8 cellular contexts compared by ENCODE assay signal in genomic region chr7:96321041-96321669, GRCh38.
DNase-seq lines count a peak whose midpoint lies in the region; ATAC-seq and TF ChIP-seq lines count a peak whose summit lies in the region.

No MANE protein-coding gene starts in this region.

- DNase-seq in activated T-cell treated with anti-CD3 and anti-CD28 coated beads for 1 hour (ENCODE audit: low read depth) (peak; percentile 30), NCI-H1105 (lab: John Stamatoyannopoulos, UW) (peak; percentile 83), SW480 (ENCODE audit: low spot score) (peak; percentile 88), cardiac fibroblast (ENCODE audit: low read depth in 2 of 2) (peak; percentile 81 to 85), iris pigment epithelial cell (ENCODE audit: low read depth) (peak; percentile 83)
- no peak for DNase-seq in activated T-cell treated with anti-CD3 and anti-CD28 coated beads, Interleukin-2, amount 50 U/mL, for 48 hours
- DNase-seq in stimulated activated CD4-positive, alpha-beta T cell treated with anti-CD3 and anti-CD28 coated beads, Interleukin-12 subunit alpha, Interleukin-12 subunit beta, amount 100 ng/mL, for 24 hours (ENCODE audit: low read depth in 2 of 2) = peak; percentile 29 to 62

- ATAC-seq in HG02759 (IDR thresholded peaks at IDR 0.05; ENCODE audit: unreplicated experiment) = peak; percentile 51

- TF ChIP-seq CTCF in cardiac fibroblast (IDR thresholded peaks at IDR 0.05; ENCODE audit: low read depth, low read length) = no peak

- H3K4me3 ChIP-seq in cardiac fibroblast (replicated peaks in 1 of 2; ENCODE audit: low read depth in 2 of 2, low read length in 2 of 2) = peak overlapping the region; percentile 88 to 93

Comparison
In these comparisons a context has a peak if more than half of its experiments do, and no peak if none do; other contexts are left out.
1. DNase-seq: peak in activated T-cell treated with anti-CD3 and anti-CD28 coated beads for 1 hour (single experiment), NCI-H1105 (single experiment), SW480 (single experiment), cardiac fibroblast (2 of 2), iris pigment epithelial cell (single experiment) and stimulated activated CD4-positive, alpha-beta T cell treated with anti-CD3 and anti-CD28 coated beads, Interleukin-12 subunit alpha, Interleukin-12 subunit beta, amount 100 ng/mL, for 24 hours (2 of 2); none in activated T-cell treated with anti-CD3 and anti-CD28 coated beads, Interleukin-2, amount 50 U/mL, for 48 hours (0 of 2).